21 cellular contexts compared by ENCODE assay signal in genomic region chr16:68379472-68380347, GRCh38.
DNase-seq lines count a peak whose midpoint lies in the region; ATAC-seq and TF ChIP-seq lines count a peak whose summit lies in the region.
"Had no signal": no experiment of that assay in that cellular context is flagged by ENCODE, and none has a peak within 500 bp of the region (broad histone marks: within the 10 kb centered on the region; RNA-seq: fewer than 3 reads in every experiment).

No MANE protein-coding gene starts in this region.

- peak; percentile 54 for ATAC-seq in activated naive CD8-positive, alpha-beta T cell treated with anti-CD3 and anti-CD28 coated beads, Interleukin-2, amount 10 ng/mL, durations not matched to agents 7 days and 5 days (ENCODE audit: low read depth)
- ATAC-seq: GM23338 had no signal

- no peaks in the 10 kb centered on the region for H4K20me1 ChIP-seq in Loucy (ENCODE audit: insufficient read depth, low read length, poor library complexity, severe bottlenecking)

- no peaks in the 10 kb centered on the region for H3K9me3 Mint-ChIP-seq in activated naive CD8-positive, alpha-beta T cell treated with anti-CD3 and anti-CD28 coated beads, Interleukin-2, amount 10 ng/mL, durations not matched to agents 7 days and 5 days
- no peaks in the 10 kb centered on the region for H3K9me3 Mint-ChIP-seq in activated naive CD8-positive, alpha-beta T cell treated with anti-CD3 and anti-CD28 coated beads for 36 hours
- H3K9me3 Mint-ChIP-seq: activated B cell treated with CpG ODN at 0.5 μM for 24 hours, GM23338, nephron progenitor cell had no signal

- peaks cover 14% of the 10 kb centered on the region for H3K4me1 Mint-ChIP-seq in activated naive CD8-positive, alpha-beta T cell treated with anti-CD3 and anti-CD28 coated beads, Interleukin-2, amount 10 ng/mL, durations not matched to agents 7 days and 5 days
- H3K4me1 Mint-ChIP-seq in activated naive CD8-positive, alpha-beta T cell treated with anti-CD3 and anti-CD28 coated beads for 36 hours: no peaks in the 10 kb centered on the region

- no peaks in the 10 kb centered on the region for H3K27me3 ChIP-seq in Loucy (ENCODE audit: insufficient read depth, low read length, poor library complexity, severe bottlenecking)
- H3K27me3 ChIP-seq in thymus (ENCODE audit: control insufficient read depth, insufficient read depth): no peaks in the 10 kb centered on the region
- H3K27me3 ChIP-seq in esophagus squamous epithelium: peaks cover 0 to 9% (median 0%) of the 10 kb centered on the region in 4 donors
- H3K27me3 ChIP-seq: MG63, spleen, testis had no signal

- H3K4me2 ChIP-seq in Loucy (ENCODE audit: low read depth, low read length, poor library complexity, severe bottlenecking): no peak overlapping the region
- H3K4me2 ChIP-seq: GM23338 had no signal

- no peak for TF ChIP-seq POLR2A in esophagus squamous epithelium (IDR thresholded peaks at IDR 0.05)

- no peaks in the 10 kb centered on the region for H3K9me2 ChIP-seq in Loucy (replicated peaks; ENCODE audit: low read depth, low read length)

- no peaks in the 10 kb centered on the region for H3K9me3 ChIP-seq in Loucy (ENCODE audit: insufficient read depth, low read depth, low read length)
- no peaks in the 10 kb centered on the region for H3K9me3 ChIP-seq in thymus (ENCODE audit: control insufficient read depth)
- no peaks in the 10 kb centered on the region for H3K9me3 ChIP-seq in esophagus squamous epithelium
- H3K9me3 ChIP-seq: MG63, spleen, testis had no signal

- no peak for DNase-seq in activated naive CD8-positive, alpha-beta T cell treated with anti-CD3 and anti-CD28 coated beads, Interleukin-2, amount 10 ng/mL, durations not matched to agents 7 days and 5 days
- DNase-seq in activated naive CD8-positive, alpha-beta T cell treated with anti-CD3 and anti-CD28 coated beads for 36 hours: no peak
- DNase-seq in cerebellar cortex (ENCODE audit: low spot score) (peak; percentile 73), esophagus squamous epithelium (lab: John Stamatoyannopoulos, UW) (no peak), NCI-H1930 (lab: John Stamatoyannopoulos, UW) (no peak), NCI-H2227 treated with DMSO at 0.1 percent for 48 hours (lab: John Stamatoyannopoulos, UW) (no peak)
- DNase-seq: activated B cell treated with CpG ODN at 0.5 μM for 24 hours; activated naive CD4-positive, alpha-beta T cell treated with anti-CD3 and anti-CD28 coated beads, Interleukin-2, amount 50 U/mL, for 16 hours; Calu3; foreskin melanocyte; kidney glomerular epithelial cell; MG63; NCI-H446; nephron progenitor cell; spleen; testis had no signal

- 22% methylated on average over 18 of the region's 18 CpGs for WGBS in thymus
- 66 to 79% methylated on average over 10 to 14 of the region's 18 CpGs for WGBS in esophagus squamous epithelium, 2 donors

- H3K27me3 Mint-ChIP-seq in activated naive CD8-positive, alpha-beta T cell treated with anti-CD3 and anti-CD28 coated beads, Interleukin-2, amount 10 ng/mL, durations not matched to agents 7 days and 5 days: peaks cover 27% of the 10 kb centered on the region
- H3K27me3 Mint-ChIP-seq in activated naive CD8-positive, alpha-beta T cell treated with anti-CD3 and anti-CD28 coated beads for 36 hours: peaks cover 4% of the 10 kb centered on the region

- no peaks in the 10 kb centered on the region for H3K79me2 ChIP-seq in Loucy (ENCODE audit: insufficient read depth, low read length)

- H3K27ac Mint-ChIP-seq in activated naive CD8-positive, alpha-beta T cell treated with anti-CD3 and anti-CD28 coated beads, Interleukin-2, amount 10 ng/mL, durations not matched to agents 7 days and 5 days: no peak overlapping the region
- H3K27ac Mint-ChIP-seq in activated naive CD8-positive, alpha-beta T cell treated with anti-CD3 and anti-CD28 coated beads for 36 hours: no peak overlapping the region
- H3K27ac Mint-ChIP-seq: activated B cell treated with CpG ODN at 0.5 μM for 24 hours, GM23338, nephron progenitor cell had no signal

- H3K27ac ChIP-seq in thymus (ENCODE audit: low read depth) (peak overlapping the region; percentile 95), esophagus squamous epithelium (no peak overlapping the region)
- H3K27ac ChIP-seq: epithelial cell of prostate, RWPE1, spleen, testis had no signal

- POLR2A ChIA-PET in activated naive CD8-positive, alpha-beta T cell treated with anti-CD3 and anti-CD28 coated beads, Interleukin-2, amount 10 ng/mL, durations not matched to agents 7 days and 5 days (lab: Charles Lee): interaction anchor here (0.6 kb wide), 1 partner anchor 291 kb away, joined by 3 read pairs; no protein-coding TSS in a partner anchor

- H3F3A ChIP-seq in Loucy (ENCODE audit: low read depth): no peaks in the 10 kb centered on the region

- H3K4me3 ChIP-seq in Loucy (ENCODE audit: low read length, poor library complexity, severe bottlenecking) (no peak overlapping the region), thymus (ENCODE audit: low read length) (peak overlapping the region; percentile 30), esophagus squamous epithelium (no peak overlapping the region)
- H3K4me3 ChIP-seq: GM23338, MG63, spleen, testis had no signal

- no peaks in the 10 kb centered on the region for H3K36me3 Mint-ChIP-seq in activated naive CD8-positive, alpha-beta T cell treated with anti-CD3 and anti-CD28 coated beads, Interleukin-2, amount 10 ng/mL, durations not matched to agents 7 days and 5 days
- H3K36me3 Mint-ChIP-seq in activated naive CD8-positive, alpha-beta T cell treated with anti-CD3 and anti-CD28 coated beads for 36 hours: no peaks in the 10 kb centered on the region

- no peak overlapping the region for H3K4me3 Mint-ChIP-seq in activated naive CD8-positive, alpha-beta T cell treated with anti-CD3 and anti-CD28 coated beads, Interleukin-2, amount 10 ng/mL, durations not matched to agents 7 days and 5 days
- H3K4me3 Mint-ChIP-seq in activated naive CD8-positive, alpha-beta T cell treated with anti-CD3 and anti-CD28 coated beads for 36 hours: no peak overlapping the region
- H3K4me3 Mint-ChIP-seq: activated B cell treated with CpG ODN at 0.5 μM for 24 hours, GM23338, nephron progenitor cell had no signal

- intact Hi-C loops in esophagus squamous epithelium (cut with DNase I): no loop called here

- TF ChIP-seq CTCF in Loucy (conservative IDR thresholded peaks at IDR 0.05; ENCODE audit: low read length) (no peak), esophagus squamous epithelium (IDR thresholded peaks at IDR 0.05) (no peak)

- H3K4me1 ChIP-seq in Loucy (ENCODE audit: insufficient read depth, low read length, poor library complexity, severe bottlenecking) (peaks cover 8% of the 10 kb centered on the region), thymus (ENCODE audit: control insufficient read depth, insufficient read depth, low read length) (peaks cover 95% of the 10 kb centered on the region), esophagus squamous epithelium (peaks cover 5 to 20% (median 5%) of the 10 kb centered on the region in 3 donors)

- H3K36me3 ChIP-seq in Loucy (ENCODE audit: insufficient read depth, low read length): no peaks in the 10 kb centered on the region
- H3K36me3 ChIP-seq in thymus (ENCODE audit: control insufficient read depth, insufficient read depth): no peaks in the 10 kb centered on the region
- no peaks in the 10 kb centered on the region for H3K36me3 ChIP-seq in esophagus squamous epithelium
- H3K36me3 ChIP-seq: MG63, spleen had no signal

- no peak overlapping the region for H2AFZ ChIP-seq in Loucy (ENCODE audit: low read length)
- H2AFZ ChIP-seq: GM23338 had no signal

- peak overlapping the region; percentile 8 for H3K9ac ChIP-seq in Loucy (ENCODE audit: low read depth, low read length, poor library complexity, severe bottlenecking)
